1 cellular context compared by ENCODE assay signal in the genomic region with DNA sequence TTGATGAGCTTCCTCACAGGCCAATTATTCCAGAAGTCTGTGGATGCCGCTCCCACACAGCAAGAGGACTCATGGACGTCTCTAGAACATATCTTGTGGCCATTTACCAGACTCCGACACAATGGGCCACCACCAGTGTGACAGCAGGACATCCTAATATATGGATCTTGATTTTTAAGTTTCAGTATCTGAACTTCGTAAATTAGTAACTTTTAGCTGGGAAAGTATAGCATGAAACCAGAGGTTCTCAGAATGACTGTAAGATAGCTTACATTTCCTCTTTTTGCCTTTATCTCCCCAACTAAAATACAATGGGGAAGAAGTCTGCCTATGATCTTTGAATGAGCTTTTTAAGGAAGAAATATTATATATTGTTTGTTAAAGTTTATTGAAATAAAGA.
A peak's percentile ranks its signal among the peaks of the same experiment; 100 is the strongest.
TF ChIP-seq lines count a peak whose summit lies in the region.

No MANE protein-coding gene starts in this region.

TF ChIP-seq in GM12878, 131 proteins besides CTCF, POLR2A, EP300 and RAD21 (continued from another document and continues in another):
- TF ChIP-seq TAF1 (IDR thresholded peaks at IDR 0.05; ENCODE audit: borderline replicate concordance, low read depth, low read length) (no peak), MYC (IDR thresholded peaks at IDR 0.05; ENCODE audit: insufficient read depth, insufficient read length, insufficient replicate concordance, low read length, severe bottlenecking) (no peak), JUNB (IDR thresholded peaks at IDR 0.05) (peak; percentile 97), BRCA1 (IDR thresholded peaks at IDR 0.05; ENCODE audit: low read depth, low read length) (no peak), MYB (IDR thresholded peaks at IDR 0.05; ENCODE audit: borderline replicate concordance, low read depth, low read length) (0 out of 2 replicates have a peak, but pooled peaks have one; percentile 33), TCF7 (IDR thresholded peaks at IDR 0.05; ENCODE audit: borderline replicate concordance) (no peak), ZNF217 (IDR thresholded peaks at IDR 0.05) (peak; percentile 56; the same call in 1 of the 2 replicates), ZZZ3 (IDR thresholded peaks at IDR 0.05; ENCODE audit: control insufficient read depth, insufficient read length, low read depth) (no peak), ZSCAN29 (IDR thresholded peaks at IDR 0.05) (no peak), YBX1 (IDR thresholded peaks at IDR 0.05) (no peak), EED (IDR thresholded peaks at IDR 0.05; ENCODE audit: low read depth) (peak; percentile 82), SP1 (IDR thresholded peaks at IDR 0.05; ENCODE audit: low read depth, low read length) (no peak), SMC3 (IDR thresholded peaks at IDR 0.05; ENCODE audit: borderline replicate concordance, low read length) (no peak), GATAD2B (conservative IDR thresholded peaks at IDR 0.05; ENCODE audit: low read depth) (peak; percentile 22; the same call in 1 of the 2 replicates), KDM1A (IDR thresholded peaks at IDR 0.05; ENCODE audit: borderline replicate concordance) (no peak), NR2C1 (IDR thresholded peaks at IDR 0.05) (no peak), ESRRA (IDR thresholded peaks at IDR 0.05; ENCODE audit: low read length) (no peak), ETV6 (conservative IDR thresholded peaks at IDR 0.05 in 1 of 2, IDR thresholded peaks at IDR 0.05 in 1 of 2; ENCODE audit: borderline replicate concordance in 1 of 2, low read depth in 1 of 2) (no peak; a peak in 1 of 4 replicates), KLF5 (IDR thresholded peaks at IDR 0.05; ENCODE audit: partially characterized antibody) (no peak), IRF4 (IDR thresholded peaks at IDR 0.05; ENCODE audit: low read depth, low read length) (peak; percentile 94), ZBED1 (IDR thresholded peaks at IDR 0.05; ENCODE audit: borderline replicate concordance) (no peak), NR2F1 (conservative IDR thresholded peaks at IDR 0.05) (0 out of 2 replicates have a peak, but pooled peaks have one; percentile 19), NFIC (IDR thresholded peaks at IDR 0.05; ENCODE audit: low read depth, low read length) (peak; percentile 90), TCF12 (IDR thresholded peaks at IDR 0.05; ENCODE audit: low read depth, low read length) (no peak), MXI1 (IDR thresholded peaks at IDR 0.05; ENCODE audit: low read depth, low read length) (no peak), RELA (IDR thresholded peaks at IDR 0.05; ENCODE audit: borderline replicate concordance, partially characterized antibody) (no peak), SUZ12 (IDR thresholded peaks at IDR 0.05; ENCODE audit: unreplicated experiment) (no peak), TCF3 (IDR thresholded peaks at IDR 0.05; ENCODE audit: borderline replicate concordance, insufficient read depth, low read depth, low read length) (no peak), IKZF2 (IDR thresholded peaks at IDR 0.05) (peak; percentile 93 to 95), RAD51 (IDR thresholded peaks at IDR 0.05) (no peak), PAX5 (IDR thresholded peaks at IDR 0.05; ENCODE audit: borderline replicate concordance, low read depth, low read length) (no peak; the same call in 1 of the 2 replicates), CBX5 (IDR thresholded peaks at IDR 0.05; ENCODE audit: low read depth) (no peak)
- TF ChIP-seq, protein P1, sequence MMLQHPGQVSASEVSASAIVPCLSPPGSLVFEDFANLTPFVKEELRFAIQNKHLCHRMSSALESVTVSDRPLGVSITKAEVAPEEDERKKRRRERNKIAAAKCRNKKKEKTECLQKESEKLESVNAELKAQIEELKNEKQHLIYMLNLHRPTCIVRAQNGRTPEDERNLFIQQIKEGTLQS (IDR thresholded peaks at IDR 0.05; ENCODE audit: borderline replicate concordance, extremely low read depth, low read depth, low read length): no peak
- TF ChIP-seq, protein P2, sequence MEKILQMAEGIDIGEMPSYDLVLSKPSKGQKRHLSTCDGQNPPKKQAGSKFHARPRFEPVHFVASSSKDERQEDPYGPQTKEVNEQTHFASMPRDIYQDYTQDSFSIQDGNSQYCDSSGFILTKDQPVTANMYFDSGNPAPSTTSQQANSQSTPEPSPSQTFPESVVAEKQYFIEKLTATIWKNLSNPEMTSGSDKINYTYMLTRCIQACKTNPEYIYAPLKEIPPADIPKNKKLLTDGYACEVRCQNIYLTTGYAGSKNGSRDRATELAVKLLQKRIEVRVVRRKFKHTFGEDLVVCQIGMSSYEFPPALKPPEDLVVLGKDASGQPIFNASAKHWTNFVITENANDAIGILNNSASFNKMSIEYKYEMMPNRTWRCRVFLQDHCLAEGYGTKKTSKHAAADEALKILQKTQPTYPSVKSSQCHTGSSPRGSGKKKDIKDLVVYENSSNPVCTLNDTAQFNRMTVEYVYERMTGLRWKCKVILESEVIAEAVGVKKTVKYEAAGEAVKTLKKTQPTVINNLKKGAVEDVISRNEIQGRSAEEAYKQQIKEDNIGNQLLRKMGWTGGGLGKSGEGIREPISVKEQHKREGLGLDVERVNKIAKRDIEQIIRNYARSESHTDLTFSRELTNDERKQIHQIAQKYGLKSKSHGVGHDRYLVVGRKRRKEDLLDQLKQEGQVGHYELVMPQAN (conservative IDR thresholded peaks at IDR 0.05): no peak
- TF ChIP-seq, protein P3, sequence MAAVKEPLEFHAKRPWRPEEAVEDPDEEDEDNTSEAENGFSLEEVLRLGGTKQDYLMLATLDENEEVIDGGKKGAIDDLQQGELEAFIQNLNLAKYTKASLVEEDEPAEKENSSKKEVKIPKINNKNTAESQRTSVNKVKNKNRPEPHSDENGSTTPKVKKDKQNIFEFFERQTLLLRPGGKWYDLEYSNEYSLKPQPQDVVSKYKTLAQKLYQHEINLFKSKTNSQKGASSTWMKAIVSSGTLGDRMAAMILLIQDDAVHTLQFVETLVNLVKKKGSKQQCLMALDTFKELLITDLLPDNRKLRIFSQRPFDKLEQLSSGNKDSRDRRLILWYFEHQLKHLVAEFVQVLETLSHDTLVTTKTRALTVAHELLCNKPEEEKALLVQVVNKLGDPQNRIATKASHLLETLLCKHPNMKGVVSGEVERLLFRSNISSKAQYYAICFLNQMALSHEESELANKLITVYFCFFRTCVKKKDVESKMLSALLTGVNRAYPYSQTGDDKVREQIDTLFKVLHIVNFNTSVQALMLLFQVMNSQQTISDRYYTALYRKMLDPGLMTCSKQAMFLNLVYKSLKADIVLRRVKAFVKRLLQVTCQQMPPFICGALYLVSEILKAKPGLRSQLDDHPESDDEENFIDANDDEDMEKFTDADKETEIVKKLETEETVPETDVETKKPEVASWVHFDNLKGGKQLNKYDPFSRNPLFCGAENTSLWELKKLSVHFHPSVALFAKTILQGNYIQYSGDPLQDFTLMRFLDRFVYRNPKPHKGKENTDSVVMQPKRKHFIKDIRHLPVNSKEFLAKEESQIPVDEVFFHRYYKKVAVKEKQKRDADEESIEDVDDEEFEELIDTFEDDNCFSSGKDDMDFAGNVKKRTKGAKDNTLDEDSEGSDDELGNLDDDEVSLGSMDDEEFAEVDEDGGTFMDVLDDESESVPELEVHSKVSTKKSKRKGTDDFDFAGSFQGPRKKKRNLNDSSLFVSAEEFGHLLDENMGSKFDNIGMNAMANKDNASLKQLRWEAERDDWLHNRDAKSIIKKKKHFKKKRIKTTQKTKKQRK (IDR thresholded peaks at IDR 0.05; ENCODE audit: low read depth, low read length): no peak
- TF ChIP-seq, protein P4, sequence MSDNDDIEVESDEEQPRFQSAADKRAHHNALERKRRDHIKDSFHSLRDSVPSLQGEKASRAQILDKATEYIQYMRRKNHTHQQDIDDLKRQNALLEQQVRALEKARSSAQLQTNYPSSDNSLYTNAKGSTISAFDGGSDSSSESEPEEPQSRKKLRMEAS (IDR thresholded peaks at IDR 0.05; ENCODE audit: low read depth, low read length): no peak
- TF ChIP-seq, protein P5, sequence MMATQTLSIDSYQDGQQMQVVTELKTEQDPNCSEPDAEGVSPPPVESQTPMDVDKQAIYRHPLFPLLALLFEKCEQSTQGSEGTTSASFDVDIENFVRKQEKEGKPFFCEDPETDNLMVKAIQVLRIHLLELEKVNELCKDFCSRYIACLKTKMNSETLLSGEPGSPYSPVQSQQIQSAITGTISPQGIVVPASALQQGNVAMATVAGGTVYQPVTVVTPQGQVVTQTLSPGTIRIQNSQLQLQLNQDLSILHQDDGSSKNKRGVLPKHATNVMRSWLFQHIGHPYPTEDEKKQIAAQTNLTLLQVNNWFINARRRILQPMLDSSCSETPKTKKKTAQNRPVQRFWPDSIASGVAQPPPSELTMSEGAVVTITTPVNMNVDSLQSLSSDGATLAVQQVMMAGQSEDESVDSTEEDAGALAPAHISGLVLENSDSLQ (IDR thresholded peaks at IDR 0.05): 0 out of 2 replicates have a peak, but pooled peaks have one; percentile 39
- TF ChIP-seq, protein P6, sequence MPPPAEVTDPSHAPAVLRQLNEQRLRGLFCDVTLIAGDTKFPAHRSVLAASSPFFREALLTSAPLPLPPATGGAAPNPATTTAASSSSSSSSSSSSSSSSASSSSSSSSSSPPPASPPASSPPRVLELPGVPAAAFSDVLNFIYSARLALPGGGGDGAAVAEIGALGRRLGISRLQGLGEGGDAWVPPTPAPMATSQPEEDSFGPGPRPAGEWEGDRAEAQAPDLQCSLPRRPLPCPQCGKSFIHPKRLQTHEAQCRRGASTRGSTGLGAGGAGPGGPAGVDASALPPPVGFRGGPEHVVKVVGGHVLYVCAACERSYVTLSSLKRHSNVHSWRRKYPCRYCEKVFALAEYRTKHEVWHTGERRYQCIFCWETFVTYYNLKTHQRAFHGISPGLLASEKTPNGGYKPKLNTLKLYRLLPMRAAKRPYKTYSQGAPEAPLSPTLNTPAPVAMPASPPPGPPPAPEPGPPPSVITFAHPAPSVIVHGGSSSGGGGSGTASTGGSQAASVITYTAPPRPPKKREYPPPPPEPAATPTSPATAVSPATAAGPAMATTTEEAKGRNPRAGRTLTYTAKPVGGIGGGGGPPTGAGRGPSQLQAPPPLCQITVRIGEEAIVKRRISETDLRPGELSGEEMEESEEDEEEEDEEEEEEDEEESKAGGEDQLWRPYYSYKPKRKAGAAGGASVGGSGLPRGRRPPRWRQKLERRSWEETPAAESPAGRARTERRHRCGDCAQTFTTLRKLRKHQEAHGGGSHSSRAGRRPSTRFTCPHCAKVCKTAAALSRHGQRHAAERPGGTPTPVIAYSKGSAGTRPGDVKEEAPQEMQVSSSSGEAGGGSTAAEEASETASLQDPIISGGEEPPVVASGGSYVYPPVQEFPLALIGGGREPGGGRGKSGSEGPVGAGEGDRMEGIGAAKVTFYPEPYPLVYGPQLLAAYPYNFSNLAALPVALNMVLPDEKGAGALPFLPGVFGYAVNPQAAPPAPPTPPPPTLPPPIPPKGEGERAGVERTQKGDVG (CRISPR knock-in tag; IDR thresholded peaks at IDR 0.05): no peak
- TF ChIP-seq, protein P7, sequence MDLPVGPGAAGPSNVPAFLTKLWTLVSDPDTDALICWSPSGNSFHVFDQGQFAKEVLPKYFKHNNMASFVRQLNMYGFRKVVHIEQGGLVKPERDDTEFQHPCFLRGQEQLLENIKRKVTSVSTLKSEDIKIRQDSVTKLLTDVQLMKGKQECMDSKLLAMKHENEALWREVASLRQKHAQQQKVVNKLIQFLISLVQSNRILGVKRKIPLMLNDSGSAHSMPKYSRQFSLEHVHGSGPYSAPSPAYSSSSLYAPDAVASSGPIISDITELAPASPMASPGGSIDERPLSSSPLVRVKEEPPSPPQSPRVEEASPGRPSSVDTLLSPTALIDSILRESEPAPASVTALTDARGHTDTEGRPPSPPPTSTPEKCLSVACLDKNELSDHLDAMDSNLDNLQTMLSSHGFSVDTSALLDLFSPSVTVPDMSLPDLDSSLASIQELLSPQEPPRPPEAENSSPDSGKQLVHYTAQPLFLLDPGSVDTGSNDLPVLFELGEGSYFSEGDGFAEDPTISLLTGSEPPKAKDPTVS (IDR thresholded peaks at IDR 0.05; ENCODE audit: low read depth, low read length): no peak
- TF ChIP-seq, protein P8, sequence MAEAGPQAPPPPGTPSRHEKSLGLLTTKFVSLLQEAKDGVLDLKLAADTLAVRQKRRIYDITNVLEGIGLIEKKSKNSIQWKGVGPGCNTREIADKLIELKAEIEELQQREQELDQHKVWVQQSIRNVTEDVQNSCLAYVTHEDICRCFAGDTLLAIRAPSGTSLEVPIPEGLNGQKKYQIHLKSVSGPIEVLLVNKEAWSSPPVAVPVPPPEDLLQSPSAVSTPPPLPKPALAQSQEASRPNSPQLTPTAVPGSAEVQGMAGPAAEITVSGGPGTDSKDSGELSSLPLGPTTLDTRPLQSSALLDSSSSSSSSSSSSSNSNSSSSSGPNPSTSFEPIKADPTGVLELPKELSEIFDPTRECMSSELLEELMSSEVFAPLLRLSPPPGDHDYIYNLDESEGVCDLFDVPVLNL (IDR thresholded peaks at IDR 0.05; ENCODE audit: low read depth, low read length): no peak
- TF ChIP-seq, protein P9, sequence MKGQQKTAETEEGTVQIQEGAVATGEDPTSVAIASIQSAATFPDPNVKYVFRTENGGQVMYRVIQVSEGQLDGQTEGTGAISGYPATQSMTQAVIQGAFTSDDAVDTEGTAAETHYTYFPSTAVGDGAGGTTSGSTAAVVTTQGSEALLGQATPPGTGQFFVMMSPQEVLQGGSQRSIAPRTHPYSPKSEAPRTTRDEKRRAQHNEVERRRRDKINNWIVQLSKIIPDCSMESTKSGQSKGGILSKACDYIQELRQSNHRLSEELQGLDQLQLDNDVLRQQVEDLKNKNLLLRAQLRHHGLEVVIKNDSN (IDR thresholded peaks at IDR 0.05; ENCODE audit: borderline replicate concordance, extremely low read length, insufficient read depth, low read depth, low read length): no peak
- TF ChIP-seq, protein P10, sequence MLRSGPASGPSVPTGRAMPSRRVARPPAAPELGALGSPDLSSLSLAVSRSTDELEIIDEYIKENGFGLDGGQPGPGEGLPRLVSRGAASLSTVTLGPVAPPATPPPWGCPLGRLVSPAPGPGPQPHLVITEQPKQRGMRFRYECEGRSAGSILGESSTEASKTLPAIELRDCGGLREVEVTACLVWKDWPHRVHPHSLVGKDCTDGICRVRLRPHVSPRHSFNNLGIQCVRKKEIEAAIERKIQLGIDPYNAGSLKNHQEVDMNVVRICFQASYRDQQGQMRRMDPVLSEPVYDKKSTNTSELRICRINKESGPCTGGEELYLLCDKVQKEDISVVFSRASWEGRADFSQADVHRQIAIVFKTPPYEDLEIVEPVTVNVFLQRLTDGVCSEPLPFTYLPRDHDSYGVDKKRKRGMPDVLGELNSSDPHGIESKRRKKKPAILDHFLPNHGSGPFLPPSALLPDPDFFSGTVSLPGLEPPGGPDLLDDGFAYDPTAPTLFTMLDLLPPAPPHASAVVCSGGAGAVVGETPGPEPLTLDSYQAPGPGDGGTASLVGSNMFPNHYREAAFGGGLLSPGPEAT (IDR thresholded peaks at IDR 0.05; ENCODE audit: low read depth): peak; percentile 82
- TF ChIP-seq, protein P11, sequence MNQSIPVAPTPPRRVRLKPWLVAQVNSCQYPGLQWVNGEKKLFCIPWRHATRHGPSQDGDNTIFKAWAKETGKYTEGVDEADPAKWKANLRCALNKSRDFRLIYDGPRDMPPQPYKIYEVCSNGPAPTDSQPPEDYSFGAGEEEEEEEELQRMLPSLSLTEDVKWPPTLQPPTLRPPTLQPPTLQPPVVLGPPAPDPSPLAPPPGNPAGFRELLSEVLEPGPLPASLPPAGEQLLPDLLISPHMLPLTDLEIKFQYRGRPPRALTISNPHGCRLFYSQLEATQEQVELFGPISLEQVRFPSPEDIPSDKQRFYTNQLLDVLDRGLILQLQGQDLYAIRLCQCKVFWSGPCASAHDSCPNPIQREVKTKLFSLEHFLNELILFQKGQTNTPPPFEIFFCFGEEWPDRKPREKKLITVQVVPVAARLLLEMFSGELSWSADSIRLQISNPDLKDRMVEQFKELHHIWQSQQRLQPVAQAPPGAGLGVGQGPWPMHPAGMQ (IDR thresholded peaks at IDR 0.05; ENCODE audit: borderline replicate concordance): no peak
